Comparison of ENCODE assay signal across 27 cellular contexts in genomic region chr16:60432472-60432871, GRCh38.
"Had no signal": no experiment of that assay in that cellular context is flagged by ENCODE, and none has a peak within 500 bp of the region (broad histone marks: within the 10 kb centered on the region; RNA-seq: fewer than 3 reads in every experiment).

No MANE protein-coding gene starts in this region.

- H3K4me3 ChIP-seq: ascending aorta, breast epithelium, cardiac muscle cell, colonic mucosa, esophagus squamous epithelium had no signal

- H3K27ac ChIP-seq: ascending aorta, breast epithelium, cardiac muscle cell, colonic mucosa, epithelial cell of prostate, esophagus squamous epithelium, VCaP had no signal

- H3K9me3 ChIP-seq: ascending aorta, breast epithelium, colonic mucosa, esophagus squamous epithelium had no signal

- H3K36me3 ChIP-seq: ascending aorta, breast epithelium, cardiac muscle cell, colonic mucosa, esophagus squamous epithelium had no signal

- H3K27me3 ChIP-seq: ascending aorta, breast epithelium, cardiac muscle cell, colonic mucosa, esophagus squamous epithelium had no signal

- H3K4me1 ChIP-seq: ascending aorta, breast epithelium, colonic mucosa, esophagus squamous epithelium had no signal

- DNase-seq: activated CD4-positive, alpha-beta memory T cell treated with anti-CD3 and anti-CD28 coated beads, Interleukin-2, amount 10 ng/mL, durations not matched to agents 7 days and 5 days; activated CD4-positive, alpha-beta T cell treated with anti-CD3 and anti-CD28 coated beads for 1 hour; activated CD4-positive, alpha-beta T cell treated with anti-CD3 and anti-CD28 coated beads for 4 hours; activated CD4-positive, alpha-beta T cell treated with anti-CD3 and anti-CD28 coated beads, Interleukin-2, amount 10 ng/mL, durations not matched to agents 7 days and 5 days; activated CD4-positive, alpha-beta T cell treated with anti-CD3 and anti-CD28 coated beads, Interleukin-2, amount 50 U/mL, for 4 hours; activated CD8-positive, alpha-beta memory T cell treated with anti-CD3 and anti-CD28 coated beads, Interleukin-2, amount 50 U/mL, for 48 hours; activated gamma-delta T cell; activated naive CD4-positive, alpha-beta T cell; activated naive CD4-positive, alpha-beta T cell treated with anti-CD3 and anti-CD28 coated beads, Interleukin-2, amount 10 ng/mL, durations not matched to agents 7 days and 5 days; activated naive CD8-positive, alpha-beta T cell treated with anti-CD3 and anti-CD28 coated beads, Interleukin-2, amount 10 ng/mL, durations not matched to agents 7 days and 5 days; activated T-cell treated with anti-CD3 and anti-CD28 coated beads for 4 hours; activated T-cell treated with anti-CD3 and anti-CD28 coated beads, Interleukin-2, amount 50 U/mL, for 24 hours; activated T-cell treated with anti-CD3 and anti-CD28 coated beads, Interleukin-2, amount 50 U/mL, for 72 hours; central memory CD4-positive, alpha-beta T cell; cerebellar nuclear complex; colonic mucosa; effector CD8-positive, alpha-beta T cell; esophagus squamous epithelium; head of caudate nucleus; hippocampal formation had no signal

- ATAC-seq: activated naive CD4-positive, alpha-beta T cell treated with anti-CD3 and anti-CD28 coated beads, Interleukin-2, amount 50 U/mL, for 72 hours; activated T-cell treated with anti-CD3 and anti-CD28 coated beads, Interleukin-2, amount 50 U/mL, for 72 hours; WTC11 had no signal
